Comparison of ENCODE assay signal across 1 cellular context in the genomic region with DNA sequence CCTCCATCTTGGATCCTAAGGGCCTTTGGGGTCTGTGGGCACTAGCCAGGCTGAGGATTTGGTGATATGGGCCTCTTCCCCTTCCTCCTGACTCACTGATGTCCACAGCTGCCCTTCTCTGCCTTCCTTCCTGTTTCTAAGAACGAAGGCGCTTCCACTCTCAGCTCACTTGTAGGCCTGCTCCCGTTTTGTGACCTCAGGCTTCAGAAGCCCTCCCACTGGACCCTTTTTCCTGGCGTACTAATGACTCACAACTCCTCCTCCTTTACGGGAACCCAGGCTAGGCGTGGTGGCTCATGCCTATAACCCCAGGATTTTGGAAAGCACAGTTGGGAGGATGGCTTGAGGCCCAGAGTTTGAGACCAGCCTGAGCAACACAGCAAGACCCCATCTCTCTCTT.
TF ChIP-seq lines count a peak whose summit lies in the region.

No MANE protein-coding gene starts in this region.

TF ChIP-seq in SK-N-SH, 30 proteins besides CTCF, POLR2A, EP300 and RAD21:
- TF ChIP-seq, protein P1, sequence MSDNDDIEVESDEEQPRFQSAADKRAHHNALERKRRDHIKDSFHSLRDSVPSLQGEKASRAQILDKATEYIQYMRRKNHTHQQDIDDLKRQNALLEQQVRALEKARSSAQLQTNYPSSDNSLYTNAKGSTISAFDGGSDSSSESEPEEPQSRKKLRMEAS (IDR thresholded peaks at IDR 0.05; ENCODE audit: low read depth): no peak
- TF ChIP-seq, protein P2, sequence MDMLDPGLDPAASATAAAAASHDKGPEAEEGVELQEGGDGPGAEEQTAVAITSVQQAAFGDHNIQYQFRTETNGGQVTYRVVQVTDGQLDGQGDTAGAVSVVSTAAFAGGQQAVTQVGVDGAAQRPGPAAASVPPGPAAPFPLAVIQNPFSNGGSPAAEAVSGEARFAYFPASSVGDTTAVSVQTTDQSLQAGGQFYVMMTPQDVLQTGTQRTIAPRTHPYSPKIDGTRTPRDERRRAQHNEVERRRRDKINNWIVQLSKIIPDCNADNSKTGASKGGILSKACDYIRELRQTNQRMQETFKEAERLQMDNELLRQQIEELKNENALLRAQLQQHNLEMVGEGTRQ (IDR thresholded peaks at IDR 0.05; ENCODE audit: borderline replicate concordance, low read depth, low read length): no peak
- no peak for TF ChIP-seq GABPA (IDR thresholded peaks at IDR 0.05; ENCODE audit: low read depth)
- no peak for TF ChIP-seq FOSL2 (IDR thresholded peaks at IDR 0.05; ENCODE audit: borderline replicate concordance, low read depth)
TF ChIP-seq in SK-N-SH: peak in this region for 0.
